In the genomic region with DNA sequence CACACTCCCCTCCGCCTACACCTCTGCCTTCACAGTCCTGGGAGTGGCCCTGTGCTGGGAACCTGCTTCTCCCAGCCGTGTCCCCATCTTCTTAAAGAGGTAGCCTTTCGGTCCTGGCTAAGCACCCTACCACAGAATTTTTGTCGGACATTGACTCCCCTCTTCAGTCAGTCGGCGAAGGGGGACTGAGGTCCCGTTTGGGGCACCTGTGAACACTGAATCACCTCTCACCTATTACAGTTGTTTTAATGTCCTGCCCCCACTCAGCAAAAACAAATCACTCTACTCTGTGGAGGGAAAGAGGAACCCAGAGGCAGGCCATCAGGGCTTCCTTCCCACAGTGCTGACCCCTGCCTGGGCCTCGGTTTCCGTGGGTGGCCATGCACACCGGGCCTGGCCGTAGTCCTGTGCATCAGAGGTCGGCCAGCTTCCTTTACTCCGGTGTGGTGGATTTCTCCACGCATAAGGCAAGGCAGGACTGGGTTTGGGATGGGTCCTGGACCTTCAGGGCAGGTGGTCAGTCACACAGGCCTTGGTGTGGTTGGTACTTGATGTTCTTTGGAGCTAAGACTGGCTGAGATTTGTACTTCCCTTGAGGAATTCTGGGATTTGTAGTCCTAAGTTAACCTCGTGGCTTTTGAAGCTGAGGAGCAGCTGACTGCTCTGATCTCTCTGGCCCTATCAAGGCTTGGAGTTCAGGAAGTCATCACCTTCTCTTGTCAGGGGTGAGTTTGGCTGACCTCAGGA, we compare ENCODE assay signal across 8 cellular contexts. TPM values are rescaled to one million over a fixed set of nuclear protein-coding genes. Genes with fewer than 3 reads are reported as not detected.
A peak's percentile ranks its signal among the peaks of the same experiment; 100 is the strongest.
DNase-seq lines count a peak whose midpoint lies in the region; ATAC-seq and TF ChIP-seq lines count a peak whose summit lies in the region.

No MANE protein-coding gene starts in this region.

- DNase-seq in activated T-cell treated with anti-CD3 and anti-CD28 coated beads, Interleukin-2, amount 50 U/mL, for 24 hours, result no peak
- DNase-seq in activated T-cell treated with anti-CD3 and anti-CD28 coated beads, Interleukin-2, amount 50 U/mL, for 1 hour, result no peak
- peak; percentile 66 for DNase-seq in LHCN-M2 (ENCODE audit: low read depth)
- no peak for DNase-seq in activated CD8-positive, alpha-beta T cell treated with anti-CD3 and anti-CD28 coated beads, Interleukin-2, amount 10 ng/mL, durations not matched to agents 7 days and 5 days
- peak; percentile 63 for DNase-seq in fibroblast of villous mesenchyme (ENCODE audit: low read depth)
- no peak for DNase-seq in nephron progenitor cell
- no peak for DNase-seq in activated gamma-delta T cell (lab: John Stamatoyannopoulos, UW)

- peaks cover 59% of the 10 kb centered on the region for H3K4me1 Mint-ChIP-seq in activated T-cell treated with anti-CD3 and anti-CD28 coated beads, Interleukin-2, amount 50 U/mL, for 24 hours (ENCODE audit: low read depth)
- peaks cover 52% of the 10 kb centered on the region for H3K4me1 Mint-ChIP-seq in activated CD8-positive, alpha-beta T cell treated with anti-CD3 and anti-CD28 coated beads, Interleukin-2, amount 10 ng/mL, durations not matched to agents 7 days and 5 days (ENCODE audit: low read depth)
- H3K4me1 Mint-ChIP-seq in nephron progenitor cell, result peaks cover 35% of the 10 kb centered on the region

- no peaks in the 10 kb centered on the region for H3K27me3 Mint-ChIP-seq in activated T-cell treated with anti-CD3 and anti-CD28 coated beads, Interleukin-2, amount 50 U/mL, for 24 hours
- H3K27me3 Mint-ChIP-seq in activated CD8-positive, alpha-beta T cell treated with anti-CD3 and anti-CD28 coated beads, Interleukin-2, amount 10 ng/mL, durations not matched to agents 7 days and 5 days (ENCODE audit: low read depth), result no peaks in the 10 kb centered on the region
- peaks cover 7% of the 10 kb centered on the region for H3K27me3 Mint-ChIP-seq in nephron progenitor cell (ENCODE audit: low read depth, poor library complexity)

- H3K36me3 Mint-ChIP-seq in activated T-cell treated with anti-CD3 and anti-CD28 coated beads, Interleukin-2, amount 50 U/mL, for 24 hours (ENCODE audit: low read depth), result peaks cover 44% of the 10 kb centered on the region
- peaks cover 34% of the 10 kb centered on the region for H3K36me3 Mint-ChIP-seq in activated CD8-positive, alpha-beta T cell treated with anti-CD3 and anti-CD28 coated beads, Interleukin-2, amount 10 ng/mL, durations not matched to agents 7 days and 5 days (ENCODE audit: low read depth)
- peaks cover 26% of the 10 kb centered on the region for H3K36me3 Mint-ChIP-seq in nephron progenitor cell (ENCODE audit: low read depth)

- TF ChIP-seq CTCF in fibroblast of villous mesenchyme (IDR thresholded peaks at IDR 0.05; ENCODE audit: insufficient read depth, low read depth, low read length) (no peak), nephron progenitor cell (IDR thresholded peaks at IDR 0.05) (no peak)

- no peak for ATAC-seq in activated CD8-positive, alpha-beta T cell treated with anti-CD3 and anti-CD28 coated beads, Interleukin-2, amount 10 ng/mL, durations not matched to agents 7 days and 5 days
- ATAC-seq in GM19452 (IDR thresholded peaks at IDR 0.05; ENCODE audit: unreplicated experiment), result no peak

- POLR2A ChIA-PET in activated CD8-positive, alpha-beta T cell treated with anti-CD3 and anti-CD28 coated beads, Interleukin-2, amount 10 ng/mL, durations not matched to agents 7 days and 5 days (lab: Charles Lee), result interaction anchor here (1.6 kb wide), 1 partner anchor 21 kb away, joined by 6 read pairs; no protein-coding TSS in a partner anchor

- H3K4me3 Mint-ChIP-seq in activated T-cell treated with anti-CD3 and anti-CD28 coated beads, Interleukin-2, amount 50 U/mL, for 24 hours, result peak overlapping the region; percentile 79
- H3K4me3 Mint-ChIP-seq in activated CD8-positive, alpha-beta T cell treated with anti-CD3 and anti-CD28 coated beads, Interleukin-2, amount 10 ng/mL, durations not matched to agents 7 days and 5 days, result peak overlapping the region; percentile 77
- peak overlapping the region; percentile 91 for H3K4me3 Mint-ChIP-seq in nephron progenitor cell

- H3K9me3 Mint-ChIP-seq in activated T-cell treated with anti-CD3 and anti-CD28 coated beads, Interleukin-2, amount 50 U/mL, for 24 hours, result no peaks in the 10 kb centered on the region
- H3K9me3 Mint-ChIP-seq in activated CD8-positive, alpha-beta T cell treated with anti-CD3 and anti-CD28 coated beads, Interleukin-2, amount 10 ng/mL, durations not matched to agents 7 days and 5 days (ENCODE audit: insufficient read depth), result no peaks in the 10 kb centered on the region
- no peaks in the 10 kb centered on the region for H3K9me3 Mint-ChIP-seq in nephron progenitor cell

- H3K27ac Mint-ChIP-seq in activated T-cell treated with anti-CD3 and anti-CD28 coated beads, Interleukin-2, amount 50 U/mL, for 24 hours, result peak overlapping the region; percentile 83
- H3K27ac Mint-ChIP-seq in activated CD8-positive, alpha-beta T cell treated with anti-CD3 and anti-CD28 coated beads, Interleukin-2, amount 10 ng/mL, durations not matched to agents 7 days and 5 days, result peak overlapping the region; percentile 82
- H3K27ac Mint-ChIP-seq in nephron progenitor cell, result peak overlapping the region; percentile 95

- peak overlapping the region; percentile 75 for H3K4me3 ChIP-seq in fibroblast of villous mesenchyme (ENCODE audit: low read depth, low read length)

- CTCF ChIA-PET in activated CD8-positive, alpha-beta T cell treated with anti-CD3 and anti-CD28 coated beads, Interleukin-2, amount 10 ng/mL, durations not matched to agents 7 days and 5 days (lab: Charles Lee), result interaction anchor here (1.2 to 1.5 kb wide), 2 partner anchors 9 to 17 kb away, joined by 4 read pairs; no protein-coding TSS in a partner anchor

RNA-seq across cellular contexts. Expression of a gene that starts 0.7 kb away (rescaled TPM):
- total RNA-seq in LHCN-M2 (2014; rRNA removed) (7.1 and 7.6 TPM in 2 replicates), fibroblast of villous mesenchyme (13.9 and 17.3 TPM in 2 replicates)
- 4.5 TPM for polyA plus RNA-seq in LHCN-M2 (2012)
- 1 to 10 TPM; 3.1 to 3.2 TPM for total RNA-seq in activated CD8-positive, alpha-beta T cell treated with anti-CD3 and anti-CD28 coated beads, Interleukin-2, amount 10 ng/mL, durations not matched to agents 7 days and 5 days

RNA-seq across cellular contexts. Expression of a gene that starts 22.3 kb away (rescaled TPM):
- total RNA-seq in LHCN-M2 (2014; rRNA removed) (302 and 321 TPM in 2 replicates), fibroblast of villous mesenchyme (252 and 288 TPM in 2 replicates)
- polyA plus RNA-seq in LHCN-M2 (2012), result 221 TPM
- total RNA-seq in activated CD8-positive, alpha-beta T cell treated with anti-CD3 and anti-CD28 coated beads, Interleukin-2, amount 10 ng/mL, durations not matched to agents 7 days and 5 days, result 100 to 1,000 TPM; 339 to 348 TPM

RNA-seq across cellular contexts. Expression of a gene that starts 24.7 kb away (rescaled TPM):
- total RNA-seq in LHCN-M2 (2014; rRNA removed) (4.4 and 5.9 TPM in 2 replicates), fibroblast of villous mesenchyme (4.2 and 6.0 TPM in 2 replicates)
- 1.5 TPM for polyA plus RNA-seq in LHCN-M2 (2012)
- 1 to 10 TPM; 4.7 to 4.8 TPM for total RNA-seq in activated CD8-positive, alpha-beta T cell treated with anti-CD3 and anti-CD28 coated beads, Interleukin-2, amount 10 ng/mL, durations not matched to agents 7 days and 5 days

RNA-seq across cellular contexts. Expression of a gene that starts 24.9 kb away (rescaled TPM):
- total RNA-seq in LHCN-M2 (2014; rRNA removed) (106 and 116 TPM in 2 replicates), fibroblast of villous mesenchyme (39.6 and 61.3 TPM in 2 replicates)
- polyA plus RNA-seq in LHCN-M2 (2012), result 70.7 TPM
- total RNA-seq in activated CD8-positive, alpha-beta T cell treated with anti-CD3 and anti-CD28 coated beads, Interleukin-2, amount 10 ng/mL, durations not matched to agents 7 days and 5 days, result 100 to 1,000 TPM; 101 to 103 TPM

RNA-seq across cellular contexts. Expression of a gene that starts 37.6 kb away (rescaled TPM):
- total RNA-seq in LHCN-M2 (2014; rRNA removed), result 623 and 688 TPM in 2 replicates
- 515 TPM for polyA plus RNA-seq in LHCN-M2 (2012)
- 100 to 1,000 TPM; 207 to 209 TPM for total RNA-seq in activated CD8-positive, alpha-beta T cell treated with anti-CD3 and anti-CD28 coated beads, Interleukin-2, amount 10 ng/mL, durations not matched to agents 7 days and 5 days
- total RNA-seq in fibroblast of villous mesenchyme, result 364 and 388 TPM in 2 replicates

Comparison
In these comparisons a context has a peak if more than half of its experiments do, and no peak if none do; other contexts are left out.
1. DNase-seq: peak in LHCN-M2 (single experiment) and fibroblast of villous mesenchyme (single experiment); none in activated T-cell treated with anti-CD3 and anti-CD28 coated beads, Interleukin-2, amount 50 U/mL, for 24 hours (single experiment), activated T-cell treated with anti-CD3 and anti-CD28 coated beads, Interleukin-2, amount 50 U/mL, for 1 hour (single experiment), activated CD8-positive, alpha-beta T cell treated with anti-CD3 and anti-CD28 coated beads, Interleukin-2, amount 10 ng/mL, durations not matched to agents 7 days and 5 days (single experiment), nephron progenitor cell (single experiment) and activated gamma-delta T cell (single experiment).
2. Peak in every context shown above with its lines, with median percentiles within 50 percentile points of each other: H3K27ac Mint-ChIP-seq and H3K4me3 Mint-ChIP-seq.